ENCODE assay signal across 1 cellular context in the genomic region with DNA sequence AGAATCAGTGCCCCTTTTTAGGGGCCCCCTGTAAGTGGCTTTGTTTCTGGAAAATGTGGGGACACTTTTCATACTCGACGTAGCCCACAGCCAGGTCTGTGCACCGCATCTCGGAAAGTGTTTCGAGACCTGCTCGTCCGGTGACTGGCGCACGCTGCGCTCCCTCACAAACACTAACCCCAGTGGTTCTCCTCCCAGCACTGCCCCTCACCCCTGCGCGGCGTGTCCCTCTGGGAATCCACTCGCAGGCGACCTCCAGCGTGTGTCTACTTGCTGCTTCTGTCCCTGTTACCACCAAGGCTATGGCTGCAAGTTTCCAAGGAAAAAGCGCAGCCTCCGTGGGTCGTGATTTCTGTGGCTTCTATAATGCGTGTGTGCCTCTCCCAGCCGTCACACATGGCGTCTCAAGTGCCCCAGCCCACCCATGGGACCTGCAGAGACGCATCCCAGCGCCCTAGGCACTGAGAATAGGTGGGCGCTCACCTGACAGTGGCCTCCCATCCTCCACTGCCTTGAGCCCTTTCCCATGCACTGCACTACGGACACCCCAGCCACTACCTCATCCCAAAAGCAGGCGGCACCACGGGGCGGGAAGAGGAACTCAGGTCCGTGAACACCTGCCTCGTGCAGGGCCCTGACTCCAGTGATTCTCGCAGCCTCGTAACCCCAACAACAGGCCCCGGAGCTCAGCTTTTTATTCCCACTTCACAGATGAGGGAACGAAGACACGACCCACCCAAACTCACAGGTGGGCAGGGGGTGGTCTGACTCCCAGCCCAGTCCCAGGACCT.
TF ChIP-seq lines count a peak whose summit lies in the region.

No MANE protein-coding gene starts in this region.

TF ChIP-seq in H1, 55 proteins besides CTCF, POLR2A, EP300 and RAD21:
- TF ChIP-seq EGR1 (IDR thresholded peaks at IDR 0.05; ENCODE audit: borderline replicate concordance, low read depth, low read length) (no peak), RNF2 (IDR thresholded peaks at IDR 0.05; ENCODE audit: borderline replicate concordance, low read depth, low read length, missing control alignments, poor library complexity, severe bottlenecking) (no peak), E2F6 (IDR thresholded peaks at IDR 0.05) (peak; percentile 62), SIRT6 (IDR thresholded peaks at IDR 0.05; ENCODE audit: low read length) (no peak)
TF ChIP-seq in H1: peak in this region for 1.
